28 cellular contexts compared by ENCODE assay signal in the genomic region with DNA sequence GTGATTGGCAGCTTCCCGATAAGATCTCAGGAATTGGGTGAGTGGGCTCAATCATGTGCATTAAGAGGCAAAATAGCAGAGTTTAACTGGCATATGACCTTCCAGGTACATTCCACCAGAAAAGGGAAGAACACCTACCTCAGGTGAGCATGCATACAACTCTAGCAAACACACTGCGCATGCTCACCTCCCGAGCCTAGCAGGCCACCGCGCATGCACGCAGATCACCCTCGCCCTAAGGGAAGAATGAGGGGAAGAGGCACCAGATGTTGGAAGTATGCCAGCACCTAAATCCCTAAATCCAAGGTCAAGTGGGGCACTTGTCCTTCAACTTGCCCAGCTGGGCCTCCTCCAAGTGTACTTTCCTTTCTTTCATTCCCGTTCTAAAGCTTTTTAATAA.
"Had no signal": no experiment of that assay in that cellular context is flagged by ENCODE, and none has a peak within 500 bp of the region (broad histone marks: within the 10 kb centered on the region; RNA-seq: fewer than 3 reads in every experiment).

No MANE protein-coding gene starts in this region.

- DNase-seq: activated CD4-positive, alpha-beta T cell treated with anti-CD3 and anti-CD28 coated beads for 4 hours; activated CD4-positive, alpha-beta T cell treated with anti-CD3 and anti-CD28 coated beads, Interleukin-2, amount 50 U/mL, for 48 hours; activated CD8-positive, alpha-beta memory T cell treated with anti-CD3 and anti-CD28 coated beads for 24 hours; activated CD8-positive, alpha-beta memory T cell treated with anti-CD3 and anti-CD28 coated beads, Interleukin-2, amount 50 U/mL, for 4 hours; activated effector memory CD4-positive, alpha-beta T cell treated with anti-CD3 and anti-CD28 coated beads, Interleukin-2, amount 50 U/mL, for 16 hours; activated naive CD4-positive, alpha-beta T cell treated with anti-CD3 and anti-CD28 coated beads for 36 hours; activated T-cell treated with anti-CD3 and anti-CD28 coated beads, Interleukin-2, amount 50 U/mL, for 1 hour; amniotic stem cell; caudate nucleus; cortex of kidney; effector memory CD8-positive, alpha-beta T cell; foreskin fibroblast; hippocampal formation; immature natural killer cell; kidney; naive B cell; nephron progenitor cell; ovary; retina; stimulated activated CD4-positive, alpha-beta T cell treated with anti-CD3 and anti-CD28 coated beads, Interleukin-4, amount 100 ng/mL, for 24 hours had no signal

- H3K9me3 Mint-ChIP-seq: activated naive CD4-positive, alpha-beta T cell treated with anti-CD3 and anti-CD28 coated beads for 36 hours; activated T-helper 1 cell treated with anti-CD3 and anti-CD28 coated beads, Interleukin-12 subunit alpha, Interleukin-12 subunit beta, Interleukin-2, Interleukin-4 antibody, amounts not matched to agents 30 ng/mL and 10 ng/mL and 1 ng/mL, durations not matched to agents 14 hours and 24 hours and 36 hours; effector memory CD8-positive, alpha-beta T cell; naive B cell; stimulated activated effector memory CD8-positive, alpha-beta T cell treated with anti-CD3 and anti-CD28 coated beads, Interleukin-12 subunit alpha, Interleukin-12 subunit beta, amount 100 ng/mL, for 72 hours; stimulated activated naive CD8-positive, alpha-beta T cell treated with anti-CD3 and anti-CD28 coated beads, Interleukin-15, Interleukin-2, amounts not matched to agents 100 ng/mL and 50 ng/mL, for 24 hours had no signal

- H3K9me3 ChIP-seq: ovary, prostate gland, thoracic aorta had no signal

- H3K27ac Mint-ChIP-seq: activated naive CD4-positive, alpha-beta T cell treated with anti-CD3 and anti-CD28 coated beads for 36 hours; activated T-helper 1 cell treated with anti-CD3 and anti-CD28 coated beads, Interleukin-12 subunit alpha, Interleukin-12 subunit beta, Interleukin-2, Interleukin-4 antibody, amounts not matched to agents 30 ng/mL and 10 ng/mL and 1 ng/mL, durations not matched to agents 14 hours and 24 hours and 36 hours; effector memory CD8-positive, alpha-beta T cell; immature natural killer cell; nephron progenitor cell; stimulated activated effector memory CD8-positive, alpha-beta T cell treated with anti-CD3 and anti-CD28 coated beads, Interleukin-12 subunit alpha, Interleukin-12 subunit beta, amount 100 ng/mL, for 72 hours; stimulated activated naive CD8-positive, alpha-beta T cell treated with anti-CD3 and anti-CD28 coated beads, Interleukin-15, Interleukin-2, amounts not matched to agents 100 ng/mL and 50 ng/mL, for 24 hours had no signal

- H3K36me3 Mint-ChIP-seq: immature natural killer cell, naive B cell had no signal

- H3K4me3 Mint-ChIP-seq: activated naive CD4-positive, alpha-beta T cell treated with anti-CD3 and anti-CD28 coated beads for 36 hours; activated T-helper 1 cell treated with anti-CD3 and anti-CD28 coated beads, Interleukin-12 subunit alpha, Interleukin-12 subunit beta, Interleukin-2, Interleukin-4 antibody, amounts not matched to agents 30 ng/mL and 10 ng/mL and 1 ng/mL, durations not matched to agents 14 hours and 24 hours and 36 hours; effector memory CD8-positive, alpha-beta T cell; immature natural killer cell; naive B cell; nephron progenitor cell; stimulated activated effector memory CD8-positive, alpha-beta T cell treated with anti-CD3 and anti-CD28 coated beads, Interleukin-12 subunit alpha, Interleukin-12 subunit beta, amount 100 ng/mL, for 72 hours; stimulated activated naive CD8-positive, alpha-beta T cell treated with anti-CD3 and anti-CD28 coated beads, Interleukin-15, Interleukin-2, amounts not matched to agents 100 ng/mL and 50 ng/mL, for 24 hours had no signal

- H3K36me3 ChIP-seq: ovary, prostate gland, thoracic aorta had no signal

- H3K4me1 ChIP-seq: prostate gland had no signal

- H3K4me3 ChIP-seq: lung, ovary, prostate gland, skin epidermis, thoracic aorta had no signal

- H3K27ac ChIP-seq: ovary, prostate gland, thoracic aorta had no signal

- FAIRE-seq: endothelial cell of umbilical vein, kidney had no signal

- H3K27me3 ChIP-seq: ovary had no signal
